In the genomic region with DNA sequence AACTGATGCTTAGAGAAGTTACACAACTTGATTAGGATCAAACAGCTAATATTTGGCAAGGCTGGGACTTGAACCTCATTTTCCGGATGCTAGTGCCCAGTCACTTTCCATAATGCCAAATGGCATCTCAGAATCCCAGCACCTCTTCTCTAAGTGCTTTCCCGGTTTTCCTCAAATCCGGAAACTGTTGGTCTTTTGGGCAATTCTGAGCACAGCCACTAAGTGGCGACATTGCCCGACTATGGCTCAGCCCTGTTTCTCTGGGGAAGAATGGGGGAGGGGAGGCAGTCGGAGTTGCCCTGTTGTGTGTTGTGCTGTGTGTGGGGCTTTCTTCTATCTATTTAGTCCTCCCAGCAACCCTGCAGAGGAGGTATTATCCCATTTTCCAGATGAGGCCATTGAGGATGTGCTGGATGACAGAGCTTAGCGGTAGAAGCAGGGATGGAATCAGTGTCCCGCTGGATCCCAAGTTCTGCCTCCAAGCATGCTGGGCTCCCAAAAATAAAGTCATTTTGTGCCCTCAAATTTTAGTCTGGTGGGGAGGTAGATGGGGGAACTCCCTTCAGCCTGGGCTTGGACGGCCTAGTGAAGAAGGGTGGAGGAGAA, we compare ENCODE assay signal across 8 cellular contexts.
DNase-seq lines count a peak whose midpoint lies in the region; ATAC-seq, FAIRE-seq and TF ChIP-seq lines count a peak whose summit lies in the region.

No MANE protein-coding gene starts in this region.

- H3K9me3 Mint-ChIP-seq in CD14-positive monocyte (no peaks in the 10 kb centered on the region), nephron (no peaks in the 10 kb centered on the region)

- ATAC-seq in GM21528 (IDR thresholded peaks at IDR 0.05; ENCODE audit: low FRiP score, unreplicated experiment), result no peak
- ATAC-seq in HG03175 (IDR thresholded peaks at IDR 0.05; ENCODE audit: unreplicated experiment), result no peak

- intact Hi-C loops in CD14-positive monocyte (cut with micrococcal nuclease), result loop anchor here in 1 of 2 donors (2.0 kb wide), 1 partner anchor 111 kb away; no protein-coding TSS in a partner anchor

- H3K27ac Mint-ChIP-seq in CD14-positive monocyte, result peak overlapping the region in 4 of 7 donors; percentile 25 to 83 (median 70)
- no peak overlapping the region for H3K27ac Mint-ChIP-seq in nephron

- peak; percentile 70 for FAIRE-seq in GM18507 (lab: Jason Lieb, UNC)

- H3K36me3 Mint-ChIP-seq in CD14-positive monocyte (no peaks in the 10 kb centered on the region), nephron (ENCODE audit: low read depth) (no peaks in the 10 kb centered on the region)

- H3K4me1 Mint-ChIP-seq in CD14-positive monocyte, result peaks cover 17% of the 10 kb centered on the region
- H3K4me1 Mint-ChIP-seq in nephron, result no peaks in the 10 kb centered on the region

- peaks cover 2 to 4% (median 3%) of the 10 kb centered on the region in 3 donors for H3K27me3 Mint-ChIP-seq in CD14-positive monocyte (ENCODE audit: low read depth in 3 of 3)
- peaks cover 15% of the 10 kb centered on the region for H3K27me3 Mint-ChIP-seq in nephron (ENCODE audit: low read depth)

- DNase-seq in CD14-positive monocyte (ENCODE audit: low spot score), result no peak
- no peak for DNase-seq in GM18507 (ENCODE audit: extremely low spot score, insufficient read length, low read depth)
- DNase-seq in NCI-H82 treated with DMSO at 0.1 percent for 48 hours (lab: John Stamatoyannopoulos, UW; ENCODE audit: unreplicated experiment), result peak; percentile 25
- DNase-seq in choroid plexus epithelial cell (ENCODE audit: low read depth), result peak; percentile 49
- DNase-seq in hippocampal formation (lab: John Stamatoyannopoulos, UW), result no peak

- TF ChIP-seq CTCF in CD14-positive monocyte (IDR thresholded peaks at IDR 0.05) (peak; percentile 90), choroid plexus epithelial cell (conservative IDR thresholded peaks at IDR 0.05; ENCODE audit: low read depth, low read length) (peak; percentile 77), nephron (IDR thresholded peaks at IDR 0.05; ENCODE audit: unreplicated experiment in 3 of 3) (peak; percentile 44 to 54 (median 49))

- H3K4me3 ChIP-seq in choroid plexus epithelial cell (ENCODE audit: low read depth, low read length), result no peak overlapping the region

- no peak overlapping the region for H3K4me3 Mint-ChIP-seq in CD14-positive monocyte
- no peak overlapping the region for H3K4me3 Mint-ChIP-seq in nephron

Comparison
In these comparisons a context has a peak if more than half of its experiments do, and no peak if none do; other contexts are left out.
1. DNase-seq: peak in NCI-H82 treated with DMSO at 0.1 percent for 48 hours (single experiment) and choroid plexus epithelial cell (single experiment); none in CD14-positive monocyte (single experiment), GM18507 (single experiment) and hippocampal formation (0 of 2).
2. H3K27ac Mint-ChIP-seq: peak in CD14-positive monocyte (4 of 7); none in nephron (0 of 3).
3. Peak in every context shown above with its lines, with median percentiles within 50 percentile points of each other: CTCF ChIP-seq.